ENCODE assay signal across 1 cellular context in genomic region chr6:31158140-31158862, GRCh38.
A peak's percentile ranks its signal among the peaks of the same experiment; 100 is the strongest.
TF ChIP-seq lines count a peak whose summit lies in the region.

TSS of gene TCF19 (plus strand) at chr6:31158589. CDS start at chr6:31159470, 881 bp downstream.

TF ChIP-seq in HepG2, 621 proteins besides CTCF, POLR2A, EP300 and RAD21 (continued from another document and continues in another):
- TF ChIP-seq TRIM22 (IDR thresholded peaks at IDR 0.05) (no peak), ZFY (CRISPR knock-in tag; IDR thresholded peaks at IDR 0.05) (peak; percentile 78), ZNF660 (CRISPR knock-in tag; IDR thresholded peaks at IDR 0.05; ENCODE audit: borderline replicate concordance, low read depth) (no peak), ZNF607 (CRISPR knock-in tag; IDR thresholded peaks at IDR 0.05; ENCODE audit: borderline replicate concordance) (peak; percentile 78; the same call in 1 of the 2 replicates), ZNF276 (CRISPR knock-in tag; IDR thresholded peaks at IDR 0.05; ENCODE audit: low read depth) (peak; percentile 88; the same call in 1 of the 2 replicates), ZNF749 (CRISPR knock-in tag; IDR thresholded peaks at IDR 0.05; ENCODE audit: borderline replicate concordance) (peak; percentile 81; the same call in 1 of the 2 replicates), KLF11 (CRISPR knock-in tag; IDR thresholded peaks at IDR 0.05) (0 out of 2 replicates have a peak, but pooled peaks have one; percentile 39), ATF4 (CRISPR knock-in tag; IDR thresholded peaks at IDR 0.05) (peak in 1 of 2 experiments; percentile 85; a peak in 2 of 4 replicates), SP1 (IDR thresholded peaks at IDR 0.05) (no peak), SP1 (CRISPR knock-in tag; IDR thresholded peaks at IDR 0.05) (no peak), JUND (CRISPR knock-in tag; IDR thresholded peaks at IDR 0.05) (no peak), AHR (CRISPR knock-in tag; IDR thresholded peaks at IDR 0.05) (no peak), GRHL1 (CRISPR knock-in tag; conservative IDR thresholded peaks at IDR 0.05) (peak; percentile 20; the same call in 1 of the 2 replicates), SRSF9 (IDR thresholded peaks at IDR 0.05; ENCODE audit: borderline replicate concordance, insufficient read depth, low read depth, low read length, poor library complexity, severe bottlenecking) (no peak), GMEB2 (CRISPR knock-in tag; IDR thresholded peaks at IDR 0.05; ENCODE audit: low read depth) (no peak), E2F2 (CRISPR knock-in tag; IDR thresholded peaks at IDR 0.05; ENCODE audit: borderline replicate concordance) (peak; percentile 96; the same call in 1 of the 2 replicates), FOSL1 (CRISPR knock-in tag; IDR thresholded peaks at IDR 0.05; ENCODE audit: borderline replicate concordance) (no peak), RAD51 (IDR thresholded peaks at IDR 0.05; ENCODE audit: borderline replicate concordance) (no peak), ZNF430 (CRISPR knock-in tag; IDR thresholded peaks at IDR 0.05) (no peak), ZNF331 (CRISPR knock-in tag; IDR thresholded peaks at IDR 0.05) (no peak), XBP1 (CRISPR knock-in tag; IDR thresholded peaks at IDR 0.05) (no peak), ZFP1 (CRISPR knock-in tag; IDR thresholded peaks at IDR 0.05) (no peak), PATZ1 (CRISPR knock-in tag; IDR thresholded peaks at IDR 0.05) (0 out of 2 replicates have a peak, but pooled peaks have one; percentile 17), ZNF772 (CRISPR knock-in tag; IDR thresholded peaks at IDR 0.05) (0 out of 2 replicates have a peak, but pooled peaks have one; percentile 87), NAIF1 (CRISPR knock-in tag; IDR thresholded peaks at IDR 0.05; ENCODE audit: borderline replicate concordance) (peak; percentile 56; the same call in 1 of the 2 replicates), ZNF296 (CRISPR knock-in tag; conservative IDR thresholded peaks at IDR 0.05) (no peak), ZNF737 (CRISPR knock-in tag; IDR thresholded peaks at IDR 0.05; ENCODE audit: borderline replicate concordance) (peak; percentile 44; the same call in 1 of the 2 replicates), KDM1A (CRISPR knock-in tag; IDR thresholded peaks at IDR 0.05) (no peak), DR1 (CRISPR knock-in tag; IDR thresholded peaks at IDR 0.05) (peak; percentile 80), USF2 (IDR thresholded peaks at IDR 0.05; ENCODE audit: low read depth, low read length) (no peak), USF2 (CRISPR knock-in tag; IDR thresholded peaks at IDR 0.05; ENCODE audit: borderline replicate concordance) (no peak; the same call in 1 of the 2 replicates), PHF8 (CRISPR knock-in tag; IDR thresholded peaks at IDR 0.05) (peak; percentile 57), TAF1 (CRISPR knock-in tag; IDR thresholded peaks at IDR 0.05) (peak; percentile 47), SAP130 (CRISPR knock-in tag; IDR thresholded peaks at IDR 0.05; ENCODE audit: low read depth) (peak; percentile 100), ZNF234 (CRISPR knock-in tag; conservative IDR thresholded peaks at IDR 0.05) (no peak), MAFF (IDR thresholded peaks at IDR 0.05; ENCODE audit: low read depth, low read length) (peak; percentile 21; the same call in 1 of the 2 replicates), ISL2 (CRISPR knock-in tag; IDR thresholded peaks at IDR 0.05) (0 out of 2 replicates have a peak, but pooled peaks have one; percentile 51), MED1 (CRISPR knock-in tag; IDR thresholded peaks at IDR 0.05) (peak; percentile 44; the same call in 1 of the 2 replicates), KIAA2018 (CRISPR knock-in tag; IDR thresholded peaks at IDR 0.05; ENCODE audit: borderline replicate concordance) (no peak)
